14 cellular contexts compared by ENCODE assay signal in genomic region chr3:23931597-23931996, GRCh38. TPM values are rescaled to one million over a fixed set of nuclear protein-coding genes. Genes with fewer than 3 reads are reported as not detected.
A peak's percentile ranks its signal among the peaks of the same experiment; 100 is the strongest.
DNase-seq lines count a peak whose midpoint lies in the region; ATAC-seq and TF ChIP-seq lines count a peak whose summit lies in the region.
"Had no signal": no experiment of that assay in that cellular context is flagged by ENCODE, and none has a peak within 500 bp of the region (broad histone marks: within the 10 kb centered on the region; RNA-seq: fewer than 3 reads in every experiment).

No MANE protein-coding gene starts in this region.

- H3K9me3 Mint-ChIP-seq in neural progenitor cell: no peaks in the 10 kb centered on the region
- H3K9me3 Mint-ChIP-seq: CD4-positive, alpha-beta memory T cell had no signal

- H4K20me1 ChIP-seq in OCI-LY3 (ENCODE audit: insufficient read depth, low read length) (no peaks in the 10 kb centered on the region), neural progenitor cell (ENCODE audit: low read depth) (no peaks in the 10 kb centered on the region)

- H2AFZ ChIP-seq in OCI-LY3 (ENCODE audit: low read depth, low read length): peak overlapping the region; percentile 71; the same call in 1 of the 2 replicates
- peak overlapping the region; percentile 15 for H2AFZ ChIP-seq in neural progenitor cell (replicated peaks)

- ATAC-seq in GM18498 (IDR thresholded peaks at IDR 0.05; ENCODE audit: unreplicated experiment) (peak; percentile 47), HG03565 (IDR thresholded peaks at IDR 0.05; ENCODE audit: unreplicated experiment) (no peak), HG02840 (IDR thresholded peaks at IDR 0.05; ENCODE audit: low FRiP score, unreplicated experiment) (no peak)

- H3K27me3 ChIP-seq in OCI-LY3 (ENCODE audit: low read depth, low read length) (no peaks in the 10 kb centered on the region), neural progenitor cell (no peaks in the 10 kb centered on the region)

- no peak for DNase-seq in neural progenitor cell (ENCODE audit: low spot score)
- no peak for DNase-seq in activated CD8-positive, alpha-beta memory T cell treated with anti-CD3 and anti-CD28 coated beads for 24 hours
- DNase-seq: CD4-positive, alpha-beta memory T cell; DMS79; EL; GOT3 had no signal

- no peaks in the 10 kb centered on the region for H3K27me3 Mint-ChIP-seq in neural progenitor cell (ENCODE audit: insufficient read depth, low read depth)
- H3K27me3 Mint-ChIP-seq: B cell had no signal

- H3K27ac ChIP-seq in HEK293 (ENCODE audit: extremely low read depth, low read depth, low read length): no peak overlapping the region
- H3K27ac ChIP-seq in OCI-LY3 (ENCODE audit: low read length): no peak overlapping the region
- no peak overlapping the region for H3K27ac ChIP-seq in neural progenitor cell
- H3K27ac ChIP-seq: C4-2B had no signal

- H3K9me3 ChIP-seq in HEK293 (ENCODE audit: control insufficient read depth, insufficient read depth, low read depth, low read length) (no peaks in the 10 kb centered on the region), OCI-LY3 (ENCODE audit: insufficient read depth, low read length) (no peaks in the 10 kb centered on the region), neural progenitor cell (ENCODE audit: low read depth) (no peaks in the 10 kb centered on the region)
- H3K9me3 ChIP-seq: HAP-1 had no signal

- H3K4me3 Mint-ChIP-seq in neural progenitor cell: no peak overlapping the region
- H3K4me3 Mint-ChIP-seq: B cell; CD4-positive, alpha-beta memory T cell had no signal

- H3F3A ChIP-seq in neural progenitor cell (ENCODE audit: low read depth): no peaks in the 10 kb centered on the region

- no peaks in the 10 kb centered on the region for H3K36me3 ChIP-seq in HEK293 (ENCODE audit: control insufficient read depth in 2 of 2, insufficient read depth in 1 of 2, low read length in 2 of 2)
- H3K36me3 ChIP-seq in OCI-LY3 (replicated peaks; ENCODE audit: low read depth, low read length): no peaks in the 10 kb centered on the region
- no peaks in the 10 kb centered on the region for H3K36me3 ChIP-seq in neural progenitor cell
- H3K36me3 ChIP-seq: HAP-1 had no signal

- no peaks in the 10 kb centered on the region for H3K4me1 ChIP-seq in HEK293 (ENCODE audit: control insufficient read depth, insufficient read depth, low read length)
- peaks cover 8% of the 10 kb centered on the region; the same call in 1 of the 2 replicates for H3K4me1 ChIP-seq in OCI-LY3 (ENCODE audit: low read length)
- H3K4me1 ChIP-seq in neural progenitor cell: no peaks in the 10 kb centered on the region
- H3K4me1 ChIP-seq: HAP-1 had no signal

- H3K4me1 Mint-ChIP-seq in neural progenitor cell: peaks cover 5% of the 10 kb centered on the region
- H3K4me1 Mint-ChIP-seq: CD4-positive, alpha-beta memory T cell had no signal

- H3K79me2 ChIP-seq in OCI-LY3 (ENCODE audit: low read length): no peaks in the 10 kb centered on the region
- H3K79me2 ChIP-seq in neural progenitor cell (ENCODE audit: low read depth): no peaks in the 10 kb centered on the region

- H3K9ac ChIP-seq in OCI-LY3 (ENCODE audit: low read length): no peak overlapping the region
- H3K9ac ChIP-seq in neural progenitor cell: no peak overlapping the region

- H3K27ac Mint-ChIP-seq in neural progenitor cell: no peak overlapping the region
- H3K27ac Mint-ChIP-seq: B cell; CD4-positive, alpha-beta memory T cell had no signal

- H3K36me3 Mint-ChIP-seq in neural progenitor cell: no peaks in the 10 kb centered on the region
- H3K36me3 Mint-ChIP-seq: CD4-positive, alpha-beta memory T cell had no signal

- no peak overlapping the region for H3K4me3 ChIP-seq in HEK293 (ENCODE audit: low read depth, low read length)
- H3K4me3 ChIP-seq in OCI-LY3 (ENCODE audit: low read length): no peak overlapping the region
- H3K4me3 ChIP-seq in neural progenitor cell: no peak overlapping the region
- H3K4me3 ChIP-seq: HAP-1 had no signal

- CTCF ChIA-PET in HEK293 (lab: Yijun Ruan, JAX): no interaction called here

- TF ChIP-seq CTCF in HEK293 (tag by site-specific recombination; IDR thresholded peaks at IDR 0.05): no peak
- TF ChIP-seq CTCF in OCI-LY3 (IDR thresholded peaks at IDR 0.05; ENCODE audit: low read depth, low read length): no peak
- no peak for TF ChIP-seq CTCF in neural progenitor cell (IDR thresholded peaks at IDR 0.05)

- H3K4me2 ChIP-seq in OCI-LY3 (ENCODE audit: low read length) (peak overlapping the region; percentile 25), neural progenitor cell (no peak overlapping the region)

- POLR2A ChIA-PET in HEK293 (lab: Yijun Ruan, JAX): interaction anchor here (1.7 kb wide), 1 partner anchor 15 kb away, joined by 3 read pairs; the partner anchor contains the start of genes NKIRAS1 and RPL15

TF ChIP-seq in HEK293, 187 proteins besides CTCF, POLR2A, EP300 and RAD21:
- no peak for TF ChIP-seq IKZF3 (tag by site-specific recombination; IDR thresholded peaks at IDR 0.05)
- peak; percentile 43; the same call in 1 of the 2 replicates for TF ChIP-seq ZNF366 (tag by site-specific recombination; conservative IDR thresholded peaks at IDR 0.05)
- TF ChIP-seq ZNF133 (tag by site-specific recombination; IDR thresholded peaks at IDR 0.05): no peak

RNA-seq across cellular contexts. Expression of gene NR1D2, which starts 13.5 kb away (rescaled TPM):
- 28.9 and 43.7 TPM in 2 replicates for total RNA-seq in neural progenitor cell (ENCODE audit: low replicate concordance)

RNA-seq across cellular contexts. Expression of gene RPL15, which starts 14.7 kb away (rescaled TPM):
- 5,928 and 7,186 TPM in 2 replicates for total RNA-seq in neural progenitor cell (ENCODE audit: low replicate concordance)

RNA-seq across cellular contexts. Expression of gene NKIRAS1, which starts 14.8 kb away (rescaled TPM):
- total RNA-seq in neural progenitor cell (ENCODE audit: low replicate concordance): 17.3 and 30.9 TPM in 2 replicates
